In the genomic region with DNA sequence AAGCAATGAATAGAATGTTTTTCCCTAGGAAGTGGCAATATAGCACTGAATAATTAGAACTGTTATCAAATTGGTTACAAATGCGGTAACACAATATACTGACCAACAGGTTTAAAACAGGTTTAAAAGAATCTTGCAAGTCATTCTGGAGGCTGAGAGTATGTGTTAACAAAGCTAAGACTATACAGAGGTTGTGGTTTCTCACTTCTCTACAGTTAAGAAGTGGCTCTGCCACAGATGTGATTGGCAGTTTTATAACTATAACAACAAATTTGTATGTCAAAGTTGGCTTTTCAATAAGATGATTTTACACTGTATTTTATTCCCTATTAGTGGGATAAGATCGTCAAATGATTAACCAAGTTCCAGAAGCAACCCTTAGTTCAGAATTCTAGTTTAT, we compare ENCODE assay signal across 12 cellular contexts. TPM values are rescaled to one million over a fixed set of nuclear protein-coding genes. Genes with fewer than 3 reads are reported as not detected.
DNase-seq lines count a peak whose midpoint lies in the region; ATAC-seq and TF ChIP-seq lines count a peak whose summit lies in the region.
"Had no signal": no experiment of that assay in that cellular context is flagged by ENCODE, and none has a peak within 500 bp of the region (broad histone marks: within the 10 kb centered on the region; RNA-seq: fewer than 3 reads in every experiment).

No MANE protein-coding gene starts in this region.

- peaks cover 2% of the 10 kb centered on the region for H3K4me1 ChIP-seq in vagina
- H3K4me1 ChIP-seq in upper lobe of right lung, result no peaks in the 10 kb centered on the region
- peaks cover 12% of the 10 kb centered on the region for H3K4me1 ChIP-seq in HAP-1
- H3K4me1 ChIP-seq: prostate gland had no signal

- no peak for DNase-seq in activated naive CD4-positive, alpha-beta T cell treated with anti-CD3 and anti-CD28 coated beads, Interleukin-2, amount 50 U/mL, for 72 hours (ENCODE audit: low spot score in 2 of 2)
- DNase-seq in activated naive CD4-positive, alpha-beta T cell (lab: John Stamatoyannopoulos, UW), result no peak
- no peak for DNase-seq in natural killer cell treated with Interleukin-12 subunit alpha and Interleukin-12 subunit beta and Interleukin-15 and Interleukin-18, amount 100 ng/mL, for 72 hours (ENCODE audit: low spot score)
- DNase-seq in vagina (ENCODE audit: extremely low spot score in 2 of 2), result no peak
- DNase-seq in upper lobe of right lung, result no peak
- no peak for DNase-seq in HAP-1 (ENCODE audit: low spot score in 2 of 2)
- DNase-seq: tibial artery had no signal

- in situ Hi-C loops in HAP-1 (cut with MboI; ENCODE audit: low sequenced_read_pairs), result no loop called here

- H3K27ac ChIP-seq in vagina (no peak overlapping the region), upper lobe of right lung (no peak overlapping the region)
- H3K27ac ChIP-seq: prostate gland, tibial artery had no signal

- H3K4me3 ChIP-seq in vagina (no peak overlapping the region), upper lobe of right lung (no peak overlapping the region), HAP-1 (no peak overlapping the region)
- H3K4me3 ChIP-seq: prostate gland, tibial artery had no signal

- H3K36me3 ChIP-seq in vagina (peaks cover 0 to 47% of the 10 kb centered on the region in 2 donors), upper lobe of right lung (peaks cover 72% of the 10 kb centered on the region), HAP-1 (replicated peaks) (peaks cover 40% of the 10 kb centered on the region)
- H3K36me3 ChIP-seq: prostate gland had no signal

- H3K27me3 Mint-ChIP-seq in natural killer cell treated with Interleukin-12 subunit alpha and Interleukin-12 subunit beta and Interleukin-15 and Interleukin-18, amount 100 ng/mL, for 72 hours, result no peaks in the 10 kb centered on the region
- H3K27me3 Mint-ChIP-seq: dendritic cell treated with granulocyte-macrophage colony-stimulating factor and Interleukin-4, amounts not matched to agents 40 ng/mL and 50 ng/mL, for 4 days had no signal

- H3K4me1 Mint-ChIP-seq in natural killer cell treated with Interleukin-12 subunit alpha and Interleukin-12 subunit beta and Interleukin-15 and Interleukin-18, amount 100 ng/mL, for 72 hours (ENCODE audit: low read depth in 2 of 2), result peaks cover 25 to 33% of the 10 kb centered on the region in 2 donors

- H3K27ac Mint-ChIP-seq in activated naive CD4-positive, alpha-beta T cell treated with anti-CD3 and anti-CD28 coated beads, Interleukin-2, amount 50 U/mL, for 72 hours, result peak overlapping the region in 1 of 2 donors; percentile 20
- peak overlapping the region; percentile 24 to 61 for H3K27ac Mint-ChIP-seq in natural killer cell treated with Interleukin-12 subunit alpha and Interleukin-12 subunit beta and Interleukin-15 and Interleukin-18, amount 100 ng/mL, for 72 hours
- H3K27ac Mint-ChIP-seq: dendritic cell treated with granulocyte-macrophage colony-stimulating factor and Interleukin-4, amounts not matched to agents 40 ng/mL and 50 ng/mL, for 4 days had no signal

- H3K36me3 Mint-ChIP-seq in activated naive CD4-positive, alpha-beta T cell treated with anti-CD3 and anti-CD28 coated beads, Interleukin-2, amount 50 U/mL, for 72 hours, result peaks cover 0 to 7% of the 10 kb centered on the region in 2 donors
- H3K36me3 Mint-ChIP-seq in natural killer cell treated with Interleukin-12 subunit alpha and Interleukin-12 subunit beta and Interleukin-15 and Interleukin-18, amount 100 ng/mL, for 72 hours, result peaks cover 21% of the 10 kb centered on the region

- H3K27me3 ChIP-seq in vagina (no peaks in the 10 kb centered on the region), upper lobe of right lung (no peaks in the 10 kb centered on the region), HAP-1 (ENCODE audit: low read depth) (no peaks in the 10 kb centered on the region)
- H3K27me3 ChIP-seq: tibial artery had no signal

- H3K9me3 ChIP-seq in vagina, result no peaks in the 10 kb centered on the region
- H3K9me3 ChIP-seq in upper lobe of right lung, result no peaks in the 10 kb centered on the region
- H3K9me3 ChIP-seq in HAP-1, result no peaks in the 10 kb centered on the region
- H3K9me3 ChIP-seq: prostate gland, tibial artery had no signal

- H3K9me3 Mint-ChIP-seq in activated naive CD4-positive, alpha-beta T cell treated with anti-CD3 and anti-CD28 coated beads, Interleukin-2, amount 50 U/mL, for 72 hours, result no peaks in the 10 kb centered on the region
- H3K9me3 Mint-ChIP-seq in natural killer cell treated with Interleukin-12 subunit alpha and Interleukin-12 subunit beta and Interleukin-15 and Interleukin-18, amount 100 ng/mL, for 72 hours, result no peaks in the 10 kb centered on the region
- H3K9me3 Mint-ChIP-seq: dendritic cell treated with granulocyte-macrophage colony-stimulating factor and Interleukin-4, amounts not matched to agents 40 ng/mL and 50 ng/mL, for 4 days had no signal

- no peak for TF ChIP-seq POLR2A in vagina (IDR thresholded peaks at IDR 0.05)

- H3K4me3 Mint-ChIP-seq in natural killer cell treated with Interleukin-12 subunit alpha and Interleukin-12 subunit beta and Interleukin-15 and Interleukin-18, amount 100 ng/mL, for 72 hours, result peak overlapping the region; percentile 38
- H3K4me3 Mint-ChIP-seq: dendritic cell treated with granulocyte-macrophage colony-stimulating factor and Interleukin-4, amounts not matched to agents 40 ng/mL and 50 ng/mL, for 4 days had no signal

- ATAC-seq in activated naive CD4-positive, alpha-beta T cell treated with anti-CD3 and anti-CD28 coated beads, Interleukin-2, amount 50 U/mL, for 72 hours, result peak; percentile 37 to 68
- ATAC-seq in GM21723 (IDR thresholded peaks at IDR 0.05; ENCODE audit: unreplicated experiment) (peak; percentile 74), HG03521 (IDR thresholded peaks at IDR 0.05; ENCODE audit: unreplicated experiment) (peak; percentile 81), upper lobe of right lung (no peak)
- peak; percentile 79 to 93 for ATAC-seq in natural killer cell treated with Interleukin-12 subunit alpha and Interleukin-12 subunit beta and Interleukin-15 and Interleukin-18, amount 100 ng/mL, for 72 hours
- ATAC-seq: Panc1 had no signal

- intact Hi-C loops in vagina (cut with DNase I) (loop anchor here (10.0 kb wide), 1 partner anchor 334 kb away; no protein-coding TSS in a partner anchor), upper lobe of right lung (cut with DNase I) (no loop called here)

- no peak for TF ChIP-seq CTCF in vagina (IDR thresholded peaks at IDR 0.05)
- no peak for TF ChIP-seq CTCF in upper lobe of right lung (IDR thresholded peaks at IDR 0.05)

RNA-seq across cellular contexts. Expression of a gene that starts 7.1 kb away (rescaled TPM):
- total RNA-seq in activated naive CD4-positive, alpha-beta T cell treated with anti-CD3 and anti-CD28 coated beads, Interleukin-2, amount 50 U/mL, for 72 hours, result 10 to 100 TPM; 47.7 to 53.9 TPM
- 10 to 100 TPM; 40.0 to 58.4 TPM for total RNA-seq in natural killer cell treated with Interleukin-12 subunit alpha and Interleukin-12 subunit beta and Interleukin-15 and Interleukin-18, amount 100 ng/mL, for 72 hours
- 55.2 TPM for total RNA-seq in vagina
- 32.9 TPM for total RNA-seq in upper lobe of right lung

RNA-seq across cellular contexts. Expression of a gene that starts 42.5 kb away (rescaled TPM):
- 10 to 100 TPM in 1 of 2 donors, 1 to 10 TPM in 1; 8.7 to 13.0 TPM for total RNA-seq in activated naive CD4-positive, alpha-beta T cell treated with anti-CD3 and anti-CD28 coated beads, Interleukin-2, amount 50 U/mL, for 72 hours
- 10 to 100 TPM; 14.5 to 17.6 TPM for total RNA-seq in natural killer cell treated with Interleukin-12 subunit alpha and Interleukin-12 subunit beta and Interleukin-15 and Interleukin-18, amount 100 ng/mL, for 72 hours
- total RNA-seq in vagina (14.2 TPM), upper lobe of right lung (15.1 TPM)

RNA-seq across cellular contexts. Expression of a gene that starts 58.2 kb away (rescaled TPM):
- under 1 TPM; 0.20 to 0.39 TPM for total RNA-seq in activated naive CD4-positive, alpha-beta T cell treated with anti-CD3 and anti-CD28 coated beads, Interleukin-2, amount 50 U/mL, for 72 hours
- under 1 TPM in 1 of 2 donors, not detected in 1; 0.81 TPM for total RNA-seq in natural killer cell treated with Interleukin-12 subunit alpha and Interleukin-12 subunit beta and Interleukin-15 and Interleukin-18, amount 100 ng/mL, for 72 hours
- total RNA-seq in vagina, result 4.2 TPM
- total RNA-seq in upper lobe of right lung, result 1.9 TPM
